23 cellular contexts compared by ENCODE assay signal in the genomic region with DNA sequence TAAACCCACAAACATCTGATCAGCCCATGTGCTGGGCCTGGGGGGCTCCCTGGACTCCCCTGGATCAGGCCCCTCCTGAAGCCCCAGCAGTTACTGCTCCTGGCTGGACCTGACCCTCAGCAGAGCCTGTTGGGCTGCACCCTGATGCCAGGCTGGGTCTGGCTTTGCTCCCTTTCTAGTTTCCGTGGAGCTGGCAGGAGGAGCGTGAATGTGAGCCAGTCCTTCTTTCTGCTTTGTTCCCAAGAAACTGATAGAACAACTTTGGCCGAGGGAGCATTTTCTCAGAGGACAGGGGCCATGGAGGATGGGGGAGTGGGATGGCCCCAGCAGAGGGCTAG.
DNase-seq lines count a peak whose midpoint lies in the region; ATAC-seq, FAIRE-seq and TF ChIP-seq lines count a peak whose summit lies in the region.
"Had no signal": no experiment of that assay in that cellular context is flagged by ENCODE, and none has a peak within 500 bp of the region (broad histone marks: within the 10 kb centered on the region; RNA-seq: fewer than 3 reads in every experiment).

No MANE protein-coding gene starts in this region.

- CTCF ChIA-PET in HepG2 (lab: Yijun Ruan, JAX; ENCODE audit: low intra/inter-chr PET ratio, low total read pairs), result no interaction called here

- 97% methylated on average over 3 of the region's 3 CpGs for WGBS in HepG2 (ENCODE audit: low lambda C conversion rate)
- no CpG with 5 or more reads among the region's 3 CpGs for WGBS in right lobe of liver (ENCODE audit: insufficient coverage, low coverage, low lambda C conversion rate, missing lambda C conversion rate)
- WGBS in gastroesophageal sphincter (ENCODE audit: low coverage in 1 of 2), 2 donors, result no CpG with 5 or more reads among the region's 3 CpGs
- WGBS in stomach, 5 donors, result 62 to 83% (median 72%) methylated on average over 3 of the region's 3 CpGs

- no peak overlapping the region for H3K27ac ChIP-seq in HepG2 (ENCODE audit: extremely low read length, insufficient read depth, low read length)
- H3K27ac ChIP-seq in right lobe of liver, result no peak overlapping the region
- H3K27ac ChIP-seq in gastroesophageal sphincter, result peak overlapping the region in 3 of 4 donors; percentile 62 to 75 (median 67)
- H3K27ac ChIP-seq in stomach, result peak overlapping the region in 4 of 5 donors; percentile 23 to 69 (median 56)
- no peak overlapping the region for H3K27ac ChIP-seq in GM23338 (ENCODE audit: low read depth)
- H3K27ac ChIP-seq: C4-2B, epithelial cell of prostate had no signal

- H3K4me2 ChIP-seq in HepG2 (ENCODE audit: low read depth, low read length) (no peak overlapping the region), GM23338 (no peak overlapping the region)

- POLR2A ChIA-PET in HepG2 (lab: Yijun Ruan, JAX), result no interaction called here

- H3K36me3 Mint-ChIP-seq in GM23338 (ENCODE audit: low read depth), result peaks cover 4% of the 10 kb centered on the region; the same call in 2 of the 3 replicates

- H3K4me3 ChIP-seq in HepG2 (replicated peaks in 1 of 3; ENCODE audit: insufficient read depth in 1 of 3, low read depth in 2 of 3, low read length in 3 of 3) (no peak overlapping the region), right lobe of liver (no peak overlapping the region), gastroesophageal sphincter (no peak overlapping the region), stomach (no peak overlapping the region), GM23338 (no peak overlapping the region)

- no peaks in the 10 kb centered on the region for H3K9me2 ChIP-seq in GM23338 (ENCODE audit: insufficient read depth)

- TF ChIP-seq CTCF in HepG2 (CRISPR knock-in tag; IDR thresholded peaks at IDR 0.05), result no peak
- TF ChIP-seq CTCF in right lobe of liver (IDR thresholded peaks at IDR 0.05), result no peak
- TF ChIP-seq CTCF in gastroesophageal sphincter (IDR thresholded peaks at IDR 0.05), result no peak
- TF ChIP-seq CTCF in stomach (IDR thresholded peaks at IDR 0.05), result no peak
- no peak for TF ChIP-seq CTCF in GM23338 (conservative IDR thresholded peaks at IDR 0.05; ENCODE audit: low read depth in 2 of 2)

- H4K20me1 ChIP-seq in HepG2 (ENCODE audit: insufficient read depth, low read length) (peaks cover 2% of the 10 kb centered on the region; the same call in 1 of the 2 replicates), GM23338 (replicated peaks; ENCODE audit: insufficient read depth) (no peaks in the 10 kb centered on the region)

- H3K79me2 ChIP-seq in HepG2 (ENCODE audit: insufficient read depth, low read length) (no peaks in the 10 kb centered on the region), GM23338 (replicated peaks; ENCODE audit: insufficient read depth) (no peaks in the 10 kb centered on the region)

- H3K4me1 Mint-ChIP-seq in GM23338, result no peaks in the 10 kb centered on the region
- H3K4me1 Mint-ChIP-seq: stimulated activated naive B cell treated with anti-CD40 and anti-IgM and Interleukin-4, amounts not matched to agents 10 μg/mL and 1 μg/mL and 100 μg/mL, for 72 hours had no signal

- H3K36me3 ChIP-seq in HepG2 (replicated peaks in 1 of 2; ENCODE audit: control insufficient read depth in 1 of 2, insufficient read depth in 2 of 2, low read length in 2 of 2) (peaks cover 58 to 94% of the 10 kb centered on the region in 2 experiments), right lobe of liver (peaks cover 0 to 6% (median 2%) of the 10 kb centered on the region in 4 donors), gastroesophageal sphincter (peaks cover 0 to 95% of the 10 kb centered on the region in 2 donors), stomach (peaks cover 21 to 91% (median 82%) of the 10 kb centered on the region in 4 donors), GM23338 (ENCODE audit: insufficient read depth) (no peaks in the 10 kb centered on the region)

- TF ChIP-seq EP300 in HepG2 (IDR thresholded peaks at IDR 0.05; ENCODE audit: low read depth in 2 of 2, low read length in 2 of 2), result no peak
- TF ChIP-seq EP300 in HepG2 (CRISPR knock-in tag; IDR thresholded peaks at IDR 0.05; ENCODE audit: borderline replicate concordance), result no peak
- no peak for TF ChIP-seq EP300 in gastroesophageal sphincter (IDR thresholded peaks at IDR 0.05)
- TF ChIP-seq EP300 in stomach (IDR thresholded peaks at IDR 0.05), result no peak

- no peak for ATAC-seq in HepG2
- no peak for ATAC-seq in right lobe of liver
- ATAC-seq in gastroesophageal sphincter, result no peak
- no peak for ATAC-seq in GM19324 (IDR thresholded peaks at IDR 0.05; ENCODE audit: low FRiP score, unreplicated experiment)
- ATAC-seq in GM23338, result no peak
- ATAC-seq: stimulated activated naive B cell treated with anti-CD40 and anti-IgM and Interleukin-4, amounts not matched to agents 10 μg/mL and 1 μg/mL and 100 μg/mL, for 72 hours had no signal

- no peak overlapping the region for H3K27ac Mint-ChIP-seq in GM23338
- H3K27ac Mint-ChIP-seq: activated naive CD8-positive, alpha-beta T cell; activated T-helper 1 cell treated with anti-CD3 and anti-CD28 coated beads, Interleukin-12 subunit alpha, Interleukin-12 subunit beta, Interleukin-2, Interleukin-4 antibody, amounts not matched to agents 30 ng/mL and 10 ng/mL and 1 ng/mL, durations not matched to agents 14 hours and 24 hours and 36 hours; stimulated activated naive B cell treated with anti-CD40 and anti-IgM and Interleukin-4, amounts not matched to agents 10 μg/mL and 1 μg/mL and 100 μg/mL, for 72 hours had no signal

- no TSS peak for BruUV-seq in HepG2 (replicated peaks; lab: Mats Ljungman, UMichigan)

- H3K9me3 ChIP-seq in HepG2 (ENCODE audit: low read length), result no peaks in the 10 kb centered on the region
- H3K9me3 ChIP-seq in right lobe of liver, result no peaks in the 10 kb centered on the region
- H3K9me3 ChIP-seq in gastroesophageal sphincter, result no peaks in the 10 kb centered on the region
- no peaks in the 10 kb centered on the region for H3K9me3 ChIP-seq in stomach

- H3K4me3 Mint-ChIP-seq in GM23338, result no peak overlapping the region
- H3K4me3 Mint-ChIP-seq: activated naive CD8-positive, alpha-beta T cell; activated T-helper 1 cell treated with anti-CD3 and anti-CD28 coated beads, Interleukin-12 subunit alpha, Interleukin-12 subunit beta, Interleukin-2, Interleukin-4 antibody, amounts not matched to agents 30 ng/mL and 10 ng/mL and 1 ng/mL, durations not matched to agents 14 hours and 24 hours and 36 hours; stimulated activated naive B cell treated with anti-CD40 and anti-IgM and Interleukin-4, amounts not matched to agents 10 μg/mL and 1 μg/mL and 100 μg/mL, for 72 hours had no signal

- DNase-seq in HepG2 (ENCODE audit: low spot score), result no peak
- DNase-seq in right lobe of liver, result no peak
- DNase-seq in stomach, result no peak
- DNase-seq in activated CD8-positive, alpha-beta memory T cell treated with anti-CD3 and anti-CD28 coated beads, Interleukin-2, amount 50 U/mL, for 4 hours, result no peak
- DNase-seq in GM23338 (ENCODE audit: low spot score), result no peak
- DNase-seq in GM12892 (ENCODE audit: insufficient read length), result no peak
- DNase-seq: activated CD4-positive, alpha-beta T cell treated with anti-CD3 and anti-CD28 coated beads for 1 hour; foreskin melanocyte; IMR-90; NCI-H1417; NCI-H524; stimulated activated CD4-positive, alpha-beta T cell treated with anti-CD3 and anti-CD28 coated beads, Interleukin-2, amount 100 ng/mL, for 24 hours; stimulated activated naive B cell treated with anti-CD40 and anti-IgM and Interleukin-4, amounts not matched to agents 10 μg/mL and 1 μg/mL and 100 μg/mL, for 72 hours had no signal

- no peaks in the 10 kb centered on the region for H3F3A ChIP-seq in GM23338 (replicated peaks; ENCODE audit: low read depth)

- in situ Hi-C loops in HepG2 (cut with HindIII; ENCODE audit: extremely low pct_ligation_motif_present, low pct_unique_long_range_greater_than_20kb), result no loop called here

- H2AFZ ChIP-seq in HepG2 (ENCODE audit: low read length) (no peak overlapping the region), GM23338 (no peak overlapping the region)

- no peaks in the 10 kb centered on the region; the same call in 2 of the 3 replicates for H3K9me3 Mint-ChIP-seq in GM23338
- H3K9me3 Mint-ChIP-seq: activated T-helper 1 cell treated with anti-CD3 and anti-CD28 coated beads, Interleukin-12 subunit alpha, Interleukin-12 subunit beta, Interleukin-2, Interleukin-4 antibody, amounts not matched to agents 30 ng/mL and 10 ng/mL and 1 ng/mL, durations not matched to agents 14 hours and 24 hours and 36 hours; stimulated activated naive B cell treated with anti-CD40 and anti-IgM and Interleukin-4, amounts not matched to agents 10 μg/mL and 1 μg/mL and 100 μg/mL, for 72 hours had no signal

- H3K27me3 Mint-ChIP-seq in GM23338 (ENCODE audit: insufficient read depth, low read depth, poor library complexity), result peaks cover 3% of the 10 kb centered on the region
- H3K27me3 Mint-ChIP-seq: activated naive CD8-positive, alpha-beta T cell; stimulated activated naive B cell treated with anti-CD40 and anti-IgM and Interleukin-4, amounts not matched to agents 10 μg/mL and 1 μg/mL and 100 μg/mL, for 72 hours had no signal

- H3K27me3 ChIP-seq in HepG2 (ENCODE audit: control insufficient read depth in 1 of 2, insufficient read depth in 2 of 2, low read length in 2 of 2) (no peaks in the 10 kb centered on the region), right lobe of liver (no peaks in the 10 kb centered on the region), gastroesophageal sphincter (no peaks in the 10 kb centered on the region), stomach (no peaks in the 10 kb centered on the region), GM23338 (ENCODE audit: insufficient read depth) (no peaks in the 10 kb centered on the region)

- intact Hi-C loops in HepG2 (cut with micrococcal nuclease; ENCODE audit: unreplicated experiment), result no loop called here
- intact Hi-C loops in right lobe of liver (cut with DNase I), result no loop called here
- intact Hi-C loops in stomach (cut with DNase I; ENCODE audit: low total_unique reads), result no loop called here

- H3K9ac ChIP-seq in HepG2 (ENCODE audit: insufficient read depth, low read depth, low read length), result no peak overlapping the region

- no peak for TF ChIP-seq POLR2A in HepG2 (IDR thresholded peaks at IDR 0.05; ENCODE audit: insufficient read depth in 1 of 2, low read depth in 2 of 2, low read length in 2 of 2)
- no peak for TF ChIP-seq POLR2A in right lobe of liver (IDR thresholded peaks at IDR 0.05)
- TF ChIP-seq POLR2A in gastroesophageal sphincter (IDR thresholded peaks at IDR 0.05), result no peak
- TF ChIP-seq POLR2A in stomach (IDR thresholded peaks at IDR 0.05), result no peak
- no peak for TF ChIP-seq POLR2A in GM12892 (IDR thresholded peaks at IDR 0.05; ENCODE audit: low read depth, low read length)

- H3K4me1 ChIP-seq in HepG2 (ENCODE audit: insufficient read depth, low read length) (no peaks in the 10 kb centered on the region), right lobe of liver (peaks cover 0 to 44% (median 22%) of the 10 kb centered on the region in 4 donors), gastroesophageal sphincter (peaks cover 0 to 66% (median 42%) of the 10 kb centered on the region in 3 donors), stomach (peaks cover 30 to 62% (median 50%) of the 10 kb centered on the region in 4 donors), GM23338 (ENCODE audit: insufficient read depth) (no peaks in the 10 kb centered on the region)

- no peak for TF ChIP-seq RAD21 in HepG2 (CRISPR knock-in tag; IDR thresholded peaks at IDR 0.05)

- FAIRE-seq in HepG2 (lab: Jason Lieb, UNC), result no peak
- no peak for FAIRE-seq in GM12892 (lab: Jason Lieb, UNC)
- FAIRE-seq: G401.6, H1, keratinocyte, TTC549 had no signal

TF ChIP-seq in HepG2, 621 proteins besides CTCF, POLR2A, EP300 and RAD21 (continues in another document):
- TF ChIP-seq SALL2 (CRISPR knock-in tag; IDR thresholded peaks at IDR 0.05), result no peak

Comparison
In these comparisons a context has a peak if more than half of its experiments do, and no peak if none do; other contexts are left out.
1. H3K27ac ChIP-seq: peak in gastroesophageal sphincter (3 of 4) and stomach (4 of 5); none in HepG2 (single experiment), right lobe of liver (0 of 3) and GM23338 (single experiment).